In the genomic region with DNA sequence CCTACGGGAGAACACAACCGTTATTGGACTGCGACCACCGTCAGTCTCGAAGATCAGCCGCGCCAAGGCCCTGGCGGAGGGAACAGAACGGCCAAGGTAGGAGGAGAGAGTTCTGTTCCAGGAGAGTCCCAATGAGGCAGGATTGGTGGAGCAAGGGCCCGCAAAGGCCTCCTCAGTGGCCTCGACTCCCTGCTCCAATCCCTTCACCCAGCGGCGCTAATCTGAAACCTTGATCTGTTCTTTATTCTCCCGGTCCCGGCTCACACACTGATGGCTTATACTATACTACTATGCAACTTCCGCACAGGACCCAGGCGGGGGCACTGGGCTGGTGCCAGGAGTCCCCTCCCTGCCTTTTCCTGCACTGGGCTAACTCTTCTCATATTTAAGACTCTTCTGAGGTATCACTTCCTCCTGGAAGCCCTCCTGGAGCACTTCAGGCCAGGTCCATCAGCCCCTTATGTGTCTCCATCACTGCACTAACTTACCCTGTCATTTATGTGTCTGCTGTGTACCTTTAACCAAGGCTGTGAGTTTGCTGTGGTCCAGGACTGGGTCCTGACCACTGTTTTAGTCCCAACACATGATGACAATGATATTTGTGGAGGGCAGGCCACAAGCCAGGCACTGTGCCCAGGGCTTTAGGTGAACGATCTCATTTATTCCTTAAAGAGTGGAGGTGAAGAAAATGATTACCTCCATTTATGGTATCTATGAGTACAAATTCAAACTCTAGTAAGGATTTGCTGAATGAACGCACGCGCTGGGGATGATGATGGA, we compare ENCODE assay signal across 9 cellular contexts. TPM values are rescaled to one million over a fixed set of nuclear protein-coding genes. Genes with fewer than 3 reads are reported as not detected.
DNase-seq lines count a peak whose midpoint lies in the region; ATAC-seq and TF ChIP-seq lines count a peak whose summit lies in the region.
"Had no signal": no experiment of that assay in that cellular context is flagged by ENCODE, and none has a peak within 500 bp of the region (broad histone marks: within the 10 kb centered on the region; RNA-seq: fewer than 3 reads in every experiment).

No MANE protein-coding gene starts in this region.

- H3K4me3 Mint-ChIP-seq in WTC11 = peak overlapping the region; percentile 71

- H3K36me3 Mint-ChIP-seq in WTC11 = no peaks in the 10 kb centered on the region

- H3K4me1 Mint-ChIP-seq in WTC11 = peaks cover 63% of the 10 kb centered on the region

- H3K27me3 Mint-ChIP-seq in WTC11 (ENCODE audit: low read depth) = peaks cover 24% of the 10 kb centered on the region

- H3K27ac Mint-ChIP-seq in WTC11 = no peak overlapping the region

- intact Hi-C loops in left cardiac atrium (cut with DNase I) (no loop called here), lower lobe of right lung (cut with DNase I) (no loop called here), vagina (cut with DNase I) (loop anchor here (10.0 kb wide), 1 partner anchor 225 kb away; no protein-coding TSS in a partner anchor)

- DNase-seq in left cardiac atrium (peak; percentile 19), right atrium auricular region (ENCODE audit: low spot score) (no peak), WTC11 (ENCODE audit: low spot score) (no peak), lower lobe of right lung (peak; percentile 34), vagina (ENCODE audit: extremely low spot score in 2 of 2) (no peak), activated gamma-delta T cell (lab: John Stamatoyannopoulos, UW) (no peak)
- no peak for DNase-seq in stimulated activated CD4-positive, alpha-beta T cell treated with anti-CD3 and anti-CD28 coated beads, Interleukin-4, amount 100 ng/mL, for 1 hour
- DNase-seq: NCI-H2171 treated with DMSO at 0.1 percent for 48 hours had no signal

- H3K27ac ChIP-seq in right atrium auricular region (peak overlapping the region in 1 of 2 donors; percentile 35), lower lobe of right lung (peak overlapping the region; percentile 41), vagina (peak overlapping the region; percentile 54)

- H3K9me3 Mint-ChIP-seq in WTC11 = no peaks in the 10 kb centered on the region

- POLR2A ChIA-PET in WTC11 (lab: Charles Lee) = no interaction called here

- no peak for TF ChIP-seq POLR2A in vagina (IDR thresholded peaks at IDR 0.05)

- ATAC-seq in left cardiac atrium = no peak
- ATAC-seq in WTC11 = peak; percentile 8
- ATAC-seq in lower lobe of right lung = no peak
- no peak for ATAC-seq in HG03139 (IDR thresholded peaks at IDR 0.05; ENCODE audit: unreplicated experiment)

- H3K27me3 ChIP-seq in right atrium auricular region = no peaks in the 10 kb centered on the region
- no peaks in the 10 kb centered on the region for H3K27me3 ChIP-seq in lower lobe of right lung (ENCODE audit: low read depth)
- H3K27me3 ChIP-seq in vagina = no peaks in the 10 kb centered on the region

- peaks cover 0 to 40% of the 10 kb centered on the region in 2 donors for H3K4me1 ChIP-seq in right atrium auricular region
- H3K4me1 ChIP-seq in lower lobe of right lung = peaks cover 50% of the 10 kb centered on the region
- peaks cover 44% of the 10 kb centered on the region for H3K4me1 ChIP-seq in vagina

- H3K9me3 ChIP-seq in right atrium auricular region (no peaks in the 10 kb centered on the region), lower lobe of right lung (no peaks in the 10 kb centered on the region), vagina (no peaks in the 10 kb centered on the region)

- TF ChIP-seq CTCF in right atrium auricular region (IDR thresholded peaks at IDR 0.05) (no peak), WTC11 (IDR thresholded peaks at IDR 0.05) (no peak), lower lobe of right lung (IDR thresholded peaks at IDR 0.05) (no peak), vagina (IDR thresholded peaks at IDR 0.05) (no peak)

- no peaks in the 10 kb centered on the region for H3K36me3 ChIP-seq in right atrium auricular region
- no peaks in the 10 kb centered on the region for H3K36me3 ChIP-seq in lower lobe of right lung
- H3K36me3 ChIP-seq in vagina = no peaks in the 10 kb centered on the region

- CTCF ChIA-PET in WTC11 (lab: Charles Lee) = interaction anchor here (1.3 to 3.6 kb wide), 6 partner anchors 12 to 112 kb away, joined by 5 to 62 read pairs (median 18); a partner anchor contains a TSS

- H3K4me3 ChIP-seq in right atrium auricular region (no peak overlapping the region), lower lobe of right lung (no peak overlapping the region), vagina (no peak overlapping the region)

TF ChIP-seq in WTC11, 78 proteins besides CTCF, POLR2A, EP300 and RAD21 (continues in another document):
- TF ChIP-seq, protein P1, sequence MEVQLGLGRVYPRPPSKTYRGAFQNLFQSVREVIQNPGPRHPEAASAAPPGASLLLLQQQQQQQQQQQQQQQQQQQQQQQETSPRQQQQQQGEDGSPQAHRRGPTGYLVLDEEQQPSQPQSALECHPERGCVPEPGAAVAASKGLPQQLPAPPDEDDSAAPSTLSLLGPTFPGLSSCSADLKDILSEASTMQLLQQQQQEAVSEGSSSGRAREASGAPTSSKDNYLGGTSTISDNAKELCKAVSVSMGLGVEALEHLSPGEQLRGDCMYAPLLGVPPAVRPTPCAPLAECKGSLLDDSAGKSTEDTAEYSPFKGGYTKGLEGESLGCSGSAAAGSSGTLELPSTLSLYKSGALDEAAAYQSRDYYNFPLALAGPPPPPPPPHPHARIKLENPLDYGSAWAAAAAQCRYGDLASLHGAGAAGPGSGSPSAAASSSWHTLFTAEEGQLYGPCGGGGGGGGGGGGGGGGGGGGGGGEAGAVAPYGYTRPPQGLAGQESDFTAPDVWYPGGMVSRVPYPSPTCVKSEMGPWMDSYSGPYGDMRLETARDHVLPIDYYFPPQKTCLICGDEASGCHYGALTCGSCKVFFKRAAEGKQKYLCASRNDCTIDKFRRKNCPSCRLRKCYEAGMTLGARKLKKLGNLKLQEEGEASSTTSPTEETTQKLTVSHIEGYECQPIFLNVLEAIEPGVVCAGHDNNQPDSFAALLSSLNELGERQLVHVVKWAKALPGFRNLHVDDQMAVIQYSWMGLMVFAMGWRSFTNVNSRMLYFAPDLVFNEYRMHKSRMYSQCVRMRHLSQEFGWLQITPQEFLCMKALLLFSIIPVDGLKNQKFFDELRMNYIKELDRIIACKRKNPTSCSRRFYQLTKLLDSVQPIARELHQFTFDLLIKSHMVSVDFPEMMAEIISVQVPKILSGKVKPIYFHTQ (CRISPR knock-in tag; IDR thresholded peaks at IDR 0.05) = no peak
- TF ChIP-seq JUN (CRISPR knock-in tag; IDR thresholded peaks at IDR 0.05) = no peak
- TF ChIP-seq ZNF121 (CRISPR knock-in tag; IDR thresholded peaks at IDR 0.05) = no peak
- TF ChIP-seq NR3C1 (CRISPR knock-in tag; conservative IDR thresholded peaks at IDR 0.05; ENCODE audit: low read depth) = no peak
- TF ChIP-seq, protein P2, sequence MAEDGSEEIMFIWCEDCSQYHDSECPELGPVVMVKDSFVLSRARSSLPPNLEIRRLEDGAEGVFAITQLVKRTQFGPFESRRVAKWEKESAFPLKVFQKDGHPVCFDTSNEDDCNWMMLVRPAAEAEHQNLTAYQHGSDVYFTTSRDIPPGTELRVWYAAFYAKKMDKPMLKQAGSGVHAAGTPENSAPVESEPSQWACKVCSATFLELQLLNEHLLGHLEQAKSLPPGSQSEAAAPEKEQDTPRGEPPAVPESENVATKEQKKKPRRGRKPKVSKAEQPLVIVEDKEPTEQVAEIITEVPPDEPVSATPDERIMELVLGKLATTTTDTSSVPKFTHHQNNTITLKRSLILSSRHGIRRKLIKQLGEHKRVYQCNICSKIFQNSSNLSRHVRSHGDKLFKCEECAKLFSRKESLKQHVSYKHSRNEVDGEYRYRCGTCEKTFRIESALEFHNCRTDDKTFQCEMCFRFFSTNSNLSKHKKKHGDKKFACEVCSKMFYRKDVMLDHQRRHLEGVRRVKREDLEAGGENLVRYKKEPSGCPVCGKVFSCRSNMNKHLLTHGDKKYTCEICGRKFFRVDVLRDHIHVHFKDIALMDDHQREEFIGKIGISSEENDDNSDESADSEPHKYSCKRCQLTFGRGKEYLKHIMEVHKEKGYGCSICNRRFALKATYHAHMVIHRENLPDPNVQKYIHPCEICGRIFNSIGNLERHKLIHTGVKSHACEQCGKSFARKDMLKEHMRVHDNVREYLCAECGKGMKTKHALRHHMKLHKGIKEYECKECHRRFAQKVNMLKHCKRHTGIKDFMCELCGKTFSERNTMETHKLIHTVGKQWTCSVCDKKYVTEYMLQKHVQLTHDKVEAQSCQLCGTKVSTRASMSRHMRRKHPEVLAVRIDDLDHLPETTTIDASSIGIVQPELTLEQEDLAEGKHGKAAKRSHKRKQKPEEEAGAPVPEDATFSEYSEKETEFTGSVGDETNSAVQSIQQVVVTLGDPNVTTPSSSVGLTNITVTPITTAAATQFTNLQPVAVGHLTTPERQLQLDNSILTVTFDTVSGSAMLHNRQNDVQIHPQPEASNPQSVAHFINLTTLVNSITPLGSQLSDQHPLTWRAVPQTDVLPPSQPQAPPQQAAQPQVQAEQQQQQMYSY (CRISPR knock-in tag; IDR thresholded peaks at IDR 0.05) = no peak
- TF ChIP-seq ZNF138 (CRISPR knock-in tag; conservative IDR thresholded peaks at IDR 0.05) = no peak
- no peak for TF ChIP-seq ZNF396 (CRISPR knock-in tag; IDR thresholded peaks at IDR 0.05; ENCODE audit: borderline replicate concordance)
- TF ChIP-seq IRF2 (CRISPR knock-in tag; IDR thresholded peaks at IDR 0.05; ENCODE audit: borderline replicate concordance, low read depth) = no peak
- TF ChIP-seq, protein P3, sequence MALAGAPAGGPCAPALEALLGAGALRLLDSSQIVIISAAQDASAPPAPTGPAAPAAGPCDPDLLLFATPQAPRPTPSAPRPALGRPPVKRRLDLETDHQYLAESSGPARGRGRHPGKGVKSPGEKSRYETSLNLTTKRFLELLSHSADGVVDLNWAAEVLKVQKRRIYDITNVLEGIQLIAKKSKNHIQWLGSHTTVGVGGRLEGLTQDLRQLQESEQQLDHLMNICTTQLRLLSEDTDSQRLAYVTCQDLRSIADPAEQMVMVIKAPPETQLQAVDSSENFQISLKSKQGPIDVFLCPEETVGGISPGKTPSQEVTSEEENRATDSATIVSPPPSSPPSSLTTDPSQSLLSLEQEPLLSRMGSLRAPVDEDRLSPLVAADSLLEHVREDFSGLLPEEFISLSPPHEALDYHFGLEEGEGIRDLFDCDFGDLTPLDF (CRISPR knock-in tag; IDR thresholded peaks at IDR 0.05) = no peak

RNA-seq across cellular contexts. Expression of a gene that starts 6.9 kb away (rescaled TPM):
- total RNA-seq in left cardiac atrium = 1 to 10 TPM; 5.3 to 8.9 TPM
- total RNA-seq in right atrium auricular region = 10 to 100 TPM; 11.2 to 15.1 TPM
- 5.2 to 7.1 TPM (median 6.8 TPM) in 3 replicates for total RNA-seq in WTC11 (2021)
- total RNA-seq in lower lobe of right lung = 12.8 TPM
- 22.1 TPM for total RNA-seq in vagina

RNA-seq across cellular contexts. Expression of a gene that starts 12.9 kb away (rescaled TPM):
- total RNA-seq in left cardiac atrium (under 1 TPM; 0.18 to 0.34 TPM), right atrium auricular region (under 1 TPM; 0.08 to 0.44 TPM), WTC11 (2021) (9.1 to 9.9 TPM (median 9.5 TPM) in 3 replicates), lower lobe of right lung (1.4 TPM), vagina (2.2 TPM)

RNA-seq across cellular contexts. Expression of a gene that starts 43.2 kb away (rescaled TPM):
- total RNA-seq in left cardiac atrium (10 to 100 TPM; 14.2 to 14.5 TPM), right atrium auricular region (10 to 100 TPM; 15.2 to 34.2 TPM), WTC11 (2021) (21.8 to 25.0 TPM (median 21.9 TPM) in 3 replicates), lower lobe of right lung (57.3 TPM), vagina (19.4 TPM)

Comparison
In these comparisons a context has a peak if more than half of its experiments do, and no peak if none do; other contexts are left out.
1. DNase-seq: peak in left cardiac atrium (single experiment) and lower lobe of right lung (single experiment); none in right atrium auricular region (single experiment), WTC11 (single experiment), vagina (0 of 2), activated gamma-delta T cell (single experiment) and stimulated activated CD4-positive, alpha-beta T cell treated with anti-CD3 and anti-CD28 coated beads, Interleukin-4, amount 100 ng/mL, for 1 hour (single experiment).